14 cellular contexts compared by ENCODE assay signal in the genomic region with DNA sequence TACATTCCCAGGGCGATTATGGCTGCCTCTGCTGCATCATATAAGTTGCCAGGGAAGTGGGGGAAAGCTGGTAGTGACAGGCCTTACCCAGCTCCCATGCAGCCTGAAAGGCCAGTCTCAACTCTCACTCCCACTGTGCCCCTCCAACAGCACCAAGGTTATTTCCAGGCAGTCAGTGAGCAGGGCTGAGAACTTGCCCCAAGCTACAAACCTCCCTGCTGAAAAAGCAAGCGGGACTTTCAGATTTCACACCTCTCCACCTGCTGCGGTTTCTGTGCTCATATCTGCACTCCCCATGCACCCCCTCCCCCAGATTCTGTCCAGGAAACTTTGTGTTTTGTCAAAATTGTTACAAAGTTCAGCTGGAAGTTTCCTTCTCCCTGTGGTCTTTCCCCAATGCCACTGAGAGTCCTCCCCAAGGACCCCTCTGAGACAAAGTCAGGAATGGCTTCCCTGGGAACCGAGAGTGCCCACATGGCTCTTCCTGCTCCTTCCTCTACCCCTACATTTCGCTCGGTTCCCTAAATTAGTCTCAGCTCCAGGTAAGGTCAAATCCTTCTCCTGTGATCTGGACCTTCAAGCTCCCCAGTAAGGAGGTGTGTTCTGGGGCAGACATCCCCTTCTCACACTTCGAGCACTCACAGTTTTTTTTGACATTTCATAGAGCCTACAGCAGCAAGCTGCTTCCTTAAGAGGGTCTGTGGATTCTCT. TPM values are rescaled to one million over a fixed set of nuclear protein-coding genes. Genes with fewer than 3 reads are reported as not detected.
DNase-seq lines count a peak whose midpoint lies in the region; ATAC-seq and TF ChIP-seq lines count a peak whose summit lies in the region.
"Had no signal": no experiment of that assay in that cellular context is flagged by ENCODE, and none has a peak within 500 bp of the region (broad histone marks: within the 10 kb centered on the region; RNA-seq: fewer than 3 reads in every experiment).

No MANE protein-coding gene starts in this region.

- ATAC-seq in GM19328 (IDR thresholded peaks at IDR 0.05; ENCODE audit: unreplicated experiment) (peak; percentile 77), HG02610 (IDR thresholded peaks at IDR 0.05; ENCODE audit: unreplicated experiment) (peak; percentile 96), HG03280 (IDR thresholded peaks at IDR 0.05; ENCODE audit: unreplicated experiment) (peak; percentile 87), HG03108 (IDR thresholded peaks at IDR 0.05; ENCODE audit: unreplicated experiment) (no peak)

- H3K27ac Mint-ChIP-seq in activated naive CD4-positive, alpha-beta T cell treated with anti-CD3 and anti-CD28 coated beads for 36 hours: no peak overlapping the region
- H3K27ac Mint-ChIP-seq: activated T-cell treated with anti-CD3 and anti-CD28 coated beads, Interleukin-2, amount 50 U/mL, for 24 hours had no signal

- no peak for TF ChIP-seq CTCF in GM10248 (IDR thresholded peaks at IDR 0.05; ENCODE audit: control extremely low read depth, extremely low read depth, low read depth, missing control alignments)

- H3K36me3 Mint-ChIP-seq in activated naive CD4-positive, alpha-beta T cell treated with anti-CD3 and anti-CD28 coated beads for 36 hours (ENCODE audit: low read depth): no peaks in the 10 kb centered on the region

- DNase-seq in GM10248 (ENCODE audit: extremely low spot score) (peak; percentile 24), NCI-H748 treated with DMSO at 0.1 percent for 48 hours (lab: John Stamatoyannopoulos, UW) (no peak), GF-D8 (lab: John Stamatoyannopoulos, UW) (no peak)
- no peak for DNase-seq in activated naive CD4-positive, alpha-beta T cell treated with anti-CD3 and anti-CD28 coated beads for 36 hours
- DNase-seq: activated T-cell treated with anti-CD3 and anti-CD28 coated beads, Interleukin-2, amount 50 U/mL, for 24 hours; aorta; NCI-H1694 treated with DMSO at 0.1 percent for 48 hours; posterior cingulate gyrus; WERI-Rb-1 had no signal

- peaks cover 4% of the 10 kb centered on the region for H3K27me3 Mint-ChIP-seq in activated naive CD4-positive, alpha-beta T cell treated with anti-CD3 and anti-CD28 coated beads for 36 hours (ENCODE audit: low read depth)

- no peaks in the 10 kb centered on the region for H3K4me1 Mint-ChIP-seq in activated naive CD4-positive, alpha-beta T cell treated with anti-CD3 and anti-CD28 coated beads for 36 hours (ENCODE audit: low read depth)

- no peak overlapping the region for H3K4me3 Mint-ChIP-seq in activated naive CD4-positive, alpha-beta T cell treated with anti-CD3 and anti-CD28 coated beads for 36 hours
- H3K4me3 Mint-ChIP-seq: activated T-cell treated with anti-CD3 and anti-CD28 coated beads, Interleukin-2, amount 50 U/mL, for 24 hours had no signal

- POLR2A ChIA-PET in GM10248 (lab: Yijun Ruan, JAX): interaction anchor here (1.4 kb wide), 1 partner anchor 10 kb away, joined by 3 read pairs; no protein-coding TSS in a partner anchor

- intact Hi-C loops in activated naive CD4-positive, alpha-beta T cell treated with anti-CD3 and anti-CD28 coated beads for 36 hours (cut with micrococcal nuclease): no loop called here

- no peaks in the 10 kb centered on the region for H3K9me3 Mint-ChIP-seq in activated naive CD4-positive, alpha-beta T cell treated with anti-CD3 and anti-CD28 coated beads for 36 hours
- H3K9me3 Mint-ChIP-seq: activated T-cell treated with anti-CD3 and anti-CD28 coated beads, Interleukin-2, amount 50 U/mL, for 24 hours had no signal

- CTCF ChIA-PET in GM10248 (lab: Yijun Ruan, JAX): interaction anchor here (0.9 to 2.5 kb wide), 6 partner anchors 13 to 135 kb away, joined by 3 to 6 read pairs (median 4); no protein-coding TSS in a partner anchor
- CTCF ChIA-PET in activated naive CD4-positive, alpha-beta T cell treated with anti-CD3 and anti-CD28 coated beads for 36 hours (lab: Charles Lee): interaction anchor here (0.6 kb wide), 1 partner anchor 59 kb away, joined by 3 read pairs; no protein-coding TSS in a partner anchor

RNA-seq across cellular contexts. Expression of gene WNT2, which starts 25.3 kb away (rescaled TPM):
- not detected for total RNA-seq in activated naive CD4-positive, alpha-beta T cell treated with anti-CD3 and anti-CD28 coated beads for 36 hours
- total RNA-seq: H4 had no signal
